ENCODE assay signal across 21 cellular contexts in genomic region chr18:34981487-34981886, GRCh38.
"Had no signal": no experiment of that assay in that cellular context is flagged by ENCODE, and none has a peak within 500 bp of the region (broad histone marks: within the 10 kb centered on the region; RNA-seq: fewer than 3 reads in every experiment).

No MANE protein-coding gene starts in this region.

- H3K36me3 ChIP-seq: SJSA1 had no signal

- H3K27ac ChIP-seq: SJSA1, SK-N-MC had no signal

- DNase-seq: IMR-90, Karpas-422, KG1, MM.1S, NCI-H1092 treated with DMSO at 0.1 percent for 48 hours, NCI-H1436, NCI-H187, NCI-H2029, NCI-H2081 treated with DMSO at 0.1 percent for 48 hours, NCI-H2171, NCI-H226, NCI-H446, NCI-H510A, NCI-H524 treated with DMSO at 0.1 percent for 48 hours, NCI-H69, NCI-H774, Right ventricle myocardium superior, RPMI8226, SIG-M5 had no signal

- H3K9me3 ChIP-seq: SJSA1 had no signal

- H3K4me3 ChIP-seq: SJSA1, SK-N-MC had no signal
